ENCODE assay signal across 2 cellular contexts in the genomic region with DNA sequence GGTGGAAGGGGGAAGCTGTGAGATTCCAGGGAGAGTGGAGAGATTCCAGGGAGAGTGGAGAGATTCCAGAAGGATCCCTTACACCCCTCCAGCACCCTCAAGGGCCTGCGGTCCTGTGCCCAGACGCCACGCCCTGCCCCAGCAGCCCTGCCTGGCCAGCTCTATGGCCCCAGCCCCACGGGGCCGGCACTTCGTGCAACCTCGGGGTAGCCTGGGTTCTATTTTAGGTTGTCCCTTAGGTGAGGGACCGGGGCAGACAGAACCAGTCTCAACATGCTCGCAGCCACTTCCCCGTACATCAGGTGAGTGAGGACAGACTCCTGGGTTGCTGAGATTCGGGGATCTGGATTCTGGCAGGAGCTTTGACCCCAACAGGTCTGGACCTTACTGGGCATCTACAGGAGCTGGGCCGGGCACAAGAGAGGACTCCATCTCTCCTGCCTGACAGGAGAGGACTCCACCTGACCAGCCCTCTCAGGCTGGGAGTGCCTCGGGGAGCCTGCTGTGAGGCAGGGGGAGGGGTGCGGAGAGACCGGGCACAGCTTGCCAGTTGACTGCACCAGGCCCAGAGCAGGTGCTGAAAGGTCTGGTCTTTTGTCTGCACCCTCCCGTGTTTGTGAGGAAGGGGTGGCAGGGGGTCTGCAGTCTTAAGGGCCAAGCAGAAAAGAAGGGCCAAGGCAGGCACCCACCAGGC.
TF ChIP-seq lines count a peak whose summit lies in the region.

No MANE protein-coding gene starts in this region.

TF ChIP-seq in SK-N-SH, 30 proteins besides CTCF, POLR2A, EP300 and RAD21:
- no peak for TF ChIP-seq NRF1 (IDR thresholded peaks at IDR 0.05; ENCODE audit: low read depth, low read length)
- TF ChIP-seq, protein P1, sequence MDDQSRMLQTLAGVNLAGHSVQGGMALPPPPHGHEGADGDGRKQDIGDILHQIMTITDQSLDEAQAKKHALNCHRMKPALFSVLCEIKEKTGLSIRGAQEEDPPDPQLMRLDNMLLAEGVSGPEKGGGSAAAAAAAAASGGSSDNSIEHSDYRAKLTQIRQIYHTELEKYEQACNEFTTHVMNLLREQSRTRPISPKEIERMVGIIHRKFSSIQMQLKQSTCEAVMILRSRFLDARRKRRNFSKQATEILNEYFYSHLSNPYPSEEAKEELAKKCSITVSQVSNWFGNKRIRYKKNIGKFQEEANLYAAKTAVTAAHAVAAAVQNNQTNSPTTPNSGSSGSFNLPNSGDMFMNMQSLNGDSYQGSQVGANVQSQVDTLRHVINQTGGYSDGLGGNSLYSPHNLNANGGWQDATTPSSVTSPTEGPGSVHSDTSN (IDR thresholded peaks at IDR 0.05), result no peak
- TF ChIP-seq FOXJ3 (CRISPR knock-in tag; IDR thresholded peaks at IDR 0.05), result no peak
- TF ChIP-seq RXRA (IDR thresholded peaks at IDR 0.05; ENCODE audit: borderline replicate concordance, low read depth), result no peak
- TF ChIP-seq FOSL2 (IDR thresholded peaks at IDR 0.05; ENCODE audit: borderline replicate concordance, low read depth), result no peak
- TF ChIP-seq YY1 (IDR thresholded peaks at IDR 0.05; ENCODE audit: low read depth), result no peak
- TF ChIP-seq MXI1 (IDR thresholded peaks at IDR 0.05; ENCODE audit: low read depth, low read length), result no peak
- no peak for TF ChIP-seq JUND (IDR thresholded peaks at IDR 0.05)
- no peak for TF ChIP-seq NFIC (IDR thresholded peaks at IDR 0.05; ENCODE audit: borderline replicate concordance)
- TF ChIP-seq TAF1 (IDR thresholded peaks at IDR 0.05; ENCODE audit: borderline replicate concordance, low read depth, low read length), result no peak
- TF ChIP-seq, protein P2, sequence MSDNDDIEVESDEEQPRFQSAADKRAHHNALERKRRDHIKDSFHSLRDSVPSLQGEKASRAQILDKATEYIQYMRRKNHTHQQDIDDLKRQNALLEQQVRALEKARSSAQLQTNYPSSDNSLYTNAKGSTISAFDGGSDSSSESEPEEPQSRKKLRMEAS (IDR thresholded peaks at IDR 0.05; ENCODE audit: low read depth), result no peak
- TF ChIP-seq POLR2AphosphoS5 (IDR thresholded peaks at IDR 0.05; ENCODE audit: low read depth, low read length), result no peak
TF ChIP-seq in SK-N-SH: peak in this region for 0.

TF ChIP-seq in SK-N-SH treated with all-trans-retinoic acid at 6 μM for 48 hours, 23 proteins besides CTCF, POLR2A, EP300 and RAD21:
- no peak for TF ChIP-seq CREB5 (CRISPR knock-in tag; IDR thresholded peaks at IDR 0.05; ENCODE audit: low read depth)
- no peak for TF ChIP-seq BACH2 (CRISPR knock-in tag; IDR thresholded peaks at IDR 0.05; ENCODE audit: borderline replicate concordance)
- no peak for TF ChIP-seq ZC3H10 (CRISPR knock-in tag; IDR thresholded peaks at IDR 0.05)
- TF ChIP-seq ZNF70 (CRISPR knock-in tag; IDR thresholded peaks at IDR 0.05), result no peak
- no peak for TF ChIP-seq CSRNP3 (CRISPR knock-in tag; IDR thresholded peaks at IDR 0.05)
- no peak for TF ChIP-seq ISL1 (CRISPR knock-in tag; IDR thresholded peaks at IDR 0.05)
- TF ChIP-seq, protein P3, sequence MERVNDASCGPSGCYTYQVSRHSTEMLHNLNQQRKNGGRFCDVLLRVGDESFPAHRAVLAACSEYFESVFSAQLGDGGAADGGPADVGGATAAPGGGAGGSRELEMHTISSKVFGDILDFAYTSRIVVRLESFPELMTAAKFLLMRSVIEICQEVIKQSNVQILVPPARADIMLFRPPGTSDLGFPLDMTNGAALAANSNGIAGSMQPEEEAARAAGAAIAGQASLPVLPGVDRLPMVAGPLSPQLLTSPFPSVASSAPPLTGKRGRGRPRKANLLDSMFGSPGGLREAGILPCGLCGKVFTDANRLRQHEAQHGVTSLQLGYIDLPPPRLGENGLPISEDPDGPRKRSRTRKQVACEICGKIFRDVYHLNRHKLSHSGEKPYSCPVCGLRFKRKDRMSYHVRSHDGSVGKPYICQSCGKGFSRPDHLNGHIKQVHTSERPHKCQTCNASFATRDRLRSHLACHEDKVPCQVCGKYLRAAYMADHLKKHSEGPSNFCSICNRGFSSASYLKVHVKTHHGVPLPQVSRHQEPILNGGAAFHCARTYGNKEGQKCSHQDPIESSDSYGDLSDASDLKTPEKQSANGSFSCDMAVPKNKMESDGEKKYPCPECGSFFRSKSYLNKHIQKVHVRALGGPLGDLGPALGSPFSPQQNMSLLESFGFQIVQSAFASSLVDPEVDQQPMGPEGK (CRISPR knock-in tag; IDR thresholded peaks at IDR 0.05; ENCODE audit: borderline replicate concordance), result no peak
- TF ChIP-seq PPARA (CRISPR knock-in tag; IDR thresholded peaks at IDR 0.05; ENCODE audit: borderline replicate concordance), result no peak
- no peak for TF ChIP-seq TSHZ2 (CRISPR knock-in tag; IDR thresholded peaks at IDR 0.05)
- no peak for TF ChIP-seq ZFP3 (CRISPR knock-in tag; IDR thresholded peaks at IDR 0.05)
- TF ChIP-seq, protein P4, sequence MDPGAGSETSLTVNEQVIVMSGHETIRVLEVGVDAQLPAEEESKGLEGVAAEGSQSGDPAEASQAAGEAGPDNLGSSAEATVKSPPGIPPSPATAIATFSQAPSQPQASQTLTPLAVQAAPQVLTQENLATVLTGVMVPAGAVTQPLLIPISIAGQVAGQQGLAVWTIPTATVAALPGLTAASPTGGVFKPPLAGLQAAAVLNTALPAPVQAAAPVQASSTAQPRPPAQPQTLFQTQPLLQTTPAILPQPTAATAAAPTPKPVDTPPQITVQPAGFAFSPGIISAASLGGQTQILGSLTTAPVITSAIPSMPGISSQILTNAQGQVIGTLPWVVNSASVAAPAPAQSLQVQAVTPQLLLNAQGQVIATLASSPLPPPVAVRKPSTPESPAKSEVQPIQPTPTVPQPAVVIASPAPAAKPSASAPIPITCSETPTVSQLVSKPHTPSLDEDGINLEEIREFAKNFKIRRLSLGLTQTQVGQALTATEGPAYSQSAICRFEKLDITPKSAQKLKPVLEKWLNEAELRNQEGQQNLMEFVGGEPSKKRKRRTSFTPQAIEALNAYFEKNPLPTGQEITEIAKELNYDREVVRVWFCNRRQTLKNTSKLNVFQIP (CRISPR knock-in tag; IDR thresholded peaks at IDR 0.05; ENCODE audit: borderline replicate concordance, low read depth), result no peak
- no peak for TF ChIP-seq ZNF8 (CRISPR knock-in tag; IDR thresholded peaks at IDR 0.05)
- TF ChIP-seq CSDC2 (CRISPR knock-in tag; IDR thresholded peaks at IDR 0.05), result no peak
- no peak for TF ChIP-seq ZFP30 (CRISPR knock-in tag; IDR thresholded peaks at IDR 0.05)
- TF ChIP-seq ZNF565 (CRISPR knock-in tag; conservative IDR thresholded peaks at IDR 0.05; ENCODE audit: low read depth), result no peak
- TF ChIP-seq TCF4 (CRISPR knock-in tag; IDR thresholded peaks at IDR 0.05; ENCODE audit: borderline replicate concordance), result no peak
